ENCODE assay signal across 19 cellular contexts in genomic region chr7:69204936-69205335, GRCh38.
"Had no signal": no experiment of that assay in that cellular context is flagged by ENCODE, and none has a peak within 500 bp of the region (broad histone marks: within the 10 kb centered on the region; RNA-seq: fewer than 3 reads in every experiment).

No MANE protein-coding gene starts in this region.

- H3K27me3 Mint-ChIP-seq: activated CD4-positive, alpha-beta memory T cell treated with anti-CD3 and anti-CD28 coated beads, Interleukin-2, amount 10 ng/mL, durations not matched to agents 7 days and 5 days; activated CD4-positive, alpha-beta T cell treated with anti-CD3 and anti-CD28 coated beads for 36 hours; activated naive CD8-positive, alpha-beta T cell treated with anti-CD3 and anti-CD28 coated beads, Interleukin-2, amount 10 ng/mL, durations not matched to agents 7 days and 5 days; memory B cell; type B pancreatic cell had no signal

- DNase-seq: activated CD4-positive, alpha-beta memory T cell treated with anti-CD3 and anti-CD28 coated beads, Interleukin-2, amount 10 ng/mL, durations not matched to agents 7 days and 5 days; activated CD4-positive, alpha-beta T cell treated with anti-CD3 and anti-CD28 coated beads for 36 hours; activated naive CD8-positive, alpha-beta T cell treated with anti-CD3 and anti-CD28 coated beads, Interleukin-2, amount 10 ng/mL, durations not matched to agents 7 days and 5 days; activated T-cell treated with anti-CD3 and anti-CD28 coated beads, Interleukin-2, amount 50 U/mL, for 48 hours; colonic mucosa; effector CD4-positive, alpha-beta T cell; left ventricle myocardium inferior; occipital lobe; right lobe of liver; spleen; stimulated activated CD4-positive, alpha-beta T cell treated with anti-CD3 and anti-CD28 coated beads, Interleukin-2, amount 100 ng/mL, for 24 hours; stimulated activated naive CD4-positive, alpha-beta T cell treated with Interleukin-2 at 50 U/mL for 16 hours had no signal

- H3K9me3 ChIP-seq: colonic mucosa, prostate gland, right lobe of liver, suprapubic skin had no signal

- H3K36me3 ChIP-seq: colonic mucosa, left ventricle myocardium inferior, prostate gland, right lobe of liver, spleen, suprapubic skin had no signal

- H3K4me1 Mint-ChIP-seq: activated CD4-positive, alpha-beta memory T cell treated with anti-CD3 and anti-CD28 coated beads, Interleukin-2, amount 10 ng/mL, durations not matched to agents 7 days and 5 days; activated naive CD8-positive, alpha-beta T cell treated with anti-CD3 and anti-CD28 coated beads, Interleukin-2, amount 10 ng/mL, durations not matched to agents 7 days and 5 days had no signal

- H3K4me1 ChIP-seq: colonic mucosa, left ventricle myocardium inferior, prostate gland, right lobe of liver, suprapubic skin had no signal

- H3K36me3 Mint-ChIP-seq: activated naive CD8-positive, alpha-beta T cell treated with anti-CD3 and anti-CD28 coated beads, Interleukin-2, amount 10 ng/mL, durations not matched to agents 7 days and 5 days; type B pancreatic cell had no signal

- ATAC-seq: activated CD4-positive, alpha-beta T cell treated with anti-CD3 and anti-CD28 coated beads for 36 hours; right lobe of liver had no signal

- H3K27me3 ChIP-seq: colonic mucosa, right lobe of liver, spleen, suprapubic skin had no signal

- H3K4me3 Mint-ChIP-seq: activated CD4-positive, alpha-beta memory T cell treated with anti-CD3 and anti-CD28 coated beads, Interleukin-2, amount 10 ng/mL, durations not matched to agents 7 days and 5 days; activated CD4-positive, alpha-beta T cell treated with anti-CD3 and anti-CD28 coated beads for 36 hours; activated naive CD8-positive, alpha-beta T cell treated with anti-CD3 and anti-CD28 coated beads, Interleukin-2, amount 10 ng/mL, durations not matched to agents 7 days and 5 days; memory B cell; nephron; type B pancreatic cell had no signal

- H3K4me3 ChIP-seq: colonic mucosa, left ventricle myocardium inferior, prostate gland, right lobe of liver, spleen, suprapubic skin had no signal

- H3K27ac ChIP-seq: colonic mucosa, left ventricle myocardium inferior, prostate gland, right lobe of liver, spleen, suprapubic skin, VCaP had no signal

- H3K27ac Mint-ChIP-seq: activated CD4-positive, alpha-beta memory T cell treated with anti-CD3 and anti-CD28 coated beads, Interleukin-2, amount 10 ng/mL, durations not matched to agents 7 days and 5 days; activated CD4-positive, alpha-beta T cell treated with anti-CD3 and anti-CD28 coated beads for 36 hours; activated naive CD8-positive, alpha-beta T cell treated with anti-CD3 and anti-CD28 coated beads, Interleukin-2, amount 10 ng/mL, durations not matched to agents 7 days and 5 days; memory B cell; type B pancreatic cell had no signal

- FAIRE-seq: keratinocyte had no signal
